Comparison of ENCODE assay signal across 9 cellular contexts in genomic region chr7:30682131-30683083, GRCh38. TPM values are rescaled to one million over a fixed set of nuclear protein-coding genes. Genes with fewer than 3 reads are reported as not detected.
DNase-seq lines count a peak whose midpoint lies in the region; ATAC-seq, FAIRE-seq and TF ChIP-seq lines count a peak whose summit lies in the region.
"Had no signal": no experiment of that assay in that cellular context is flagged by ENCODE, and none has a peak within 500 bp of the region (broad histone marks: within the 10 kb centered on the region; RNA-seq: fewer than 3 reads in every experiment).

Gene CRHR2 (minus strand): TSS chr7:30682456. CDS start chr7:30682280, 176 bp downstream.

- TF ChIP-seq EP300 in GM12878 (IDR thresholded peaks at IDR 0.05; ENCODE audit: borderline replicate concordance in 1 of 2, control insufficient read depth in 1 of 2, low read depth in 2 of 2, low read length in 2 of 2) = no peak
- TF ChIP-seq EP300 in stomach (IDR thresholded peaks at IDR 0.05) = no peak

- ATAC-seq in GM12878 (peak; percentile 31; the same call in 2 of the 3 replicates), right lobe of liver (peak; percentile 28 to 48 (median 45)), GM21717 (IDR thresholded peaks at IDR 0.05; ENCODE audit: unreplicated experiment) (no peak)

- H3K4me1 ChIP-seq in GM12878 (ENCODE audit: control insufficient read depth, insufficient read depth, low read length) (no peaks in the 10 kb centered on the region), right lobe of liver (peaks cover 0 to 10% (median 3%) of the 10 kb centered on the region in 4 donors), stomach (peaks cover 10 to 20% (median 17%) of the 10 kb centered on the region in 4 donors), SJCRH30 (no peaks in the 10 kb centered on the region)

- H3K9me3 ChIP-seq in GM12878 (replicated peaks; ENCODE audit: control insufficient read depth, insufficient read depth, low read length) (no peaks in the 10 kb centered on the region), right lobe of liver (no peaks in the 10 kb centered on the region), stomach (no peaks in the 10 kb centered on the region), SJCRH30 (replicated peaks) (no peaks in the 10 kb centered on the region)

- H3K27ac ChIP-seq in GM12878 (ENCODE audit: control insufficient read depth, insufficient read depth) = no peak within 1 kb of the TSS
- no peak within 1 kb of the TSS for H3K27ac ChIP-seq in right lobe of liver
- no peak within 1 kb of the TSS for H3K27ac ChIP-seq in stomach
- no peak within 1 kb of the TSS for H3K27ac ChIP-seq in SJCRH30

- no peak within 1 kb of the TSS for H3K4me2 ChIP-seq in GM12878 (ENCODE audit: control insufficient read depth, insufficient read depth)

- H3K36me3 ChIP-seq in GM12878 (ENCODE audit: control insufficient read depth in 2 of 2, insufficient read depth in 2 of 2, low read length in 1 of 2) (no peaks in the 10 kb centered on the region), right lobe of liver (no peaks in the 10 kb centered on the region), stomach (no peaks in the 10 kb centered on the region), SJCRH30 (no peaks in the 10 kb centered on the region)

- no TSS peak for BruUV-seq in GM12878 (replicated peaks; lab: Mats Ljungman, UMichigan)

- CTCF ChIA-PET in GM12878 (lab: Yijun Ruan, JAX) = interaction anchor here (0.6 kb wide), 1 partner anchor 52 kb away, joined by 3 read pairs; no protein-coding TSS in a partner anchor

- H4K20me1 ChIP-seq in GM12878 (ENCODE audit: control insufficient read depth, insufficient read depth) = no peaks in the 10 kb centered on the region

- RAD21 ChIA-PET in GM12878 (lab: Charles Lee; ENCODE audit: unreplicated experiment) = no interaction called here

- peaks cover 10 to 24% of the 10 kb centered on the region in 2 experiments for H3K27me3 ChIP-seq in GM12878 (replicated peaks in 1 of 2; ENCODE audit: control insufficient read depth in 2 of 2, insufficient read depth in 2 of 2, low read length in 1 of 2)
- H3K27me3 ChIP-seq in right lobe of liver = peaks cover 0 to 7% of the 10 kb centered on the region in 2 donors
- H3K27me3 ChIP-seq in stomach = peaks cover 11 to 82% (median 50%) of the 10 kb centered on the region in 3 donors
- no peaks in the 10 kb centered on the region for H3K27me3 ChIP-seq in SJCRH30

- peak; percentile 46 for DNase-seq in DMS53 treated with DMSO at 0.1 percent for 48 hours (lab: John Stamatoyannopoulos, UW; ENCODE audit: unreplicated experiment)
- DNase-seq in NCI-H146 (lab: John Stamatoyannopoulos, UW) = peak; percentile 54
- no peak for DNase-seq in GM12878 (ENCODE audit: low read depth, low spot score)
- no peak for DNase-seq in right lobe of liver
- no peak for DNase-seq in stomach
- DNase-seq in RCC 7860 (ENCODE audit: low spot score) = no peak
- no peak for DNase-seq in SJCRH30

- 14% methylated on average over 56 of the region's 76 CpGs for WGBS in GM12878 (ENCODE audit: insufficient coverage, insufficient replicate concordance, low lambda C conversion rate, missing lambda C conversion rate)
- 34% methylated on average over 6 of the region's 76 CpGs for WGBS in right lobe of liver (ENCODE audit: insufficient coverage, low coverage, low lambda C conversion rate, missing lambda C conversion rate)
- WGBS in stomach, 5 donors = 4 to 10% (median 6%) methylated on average over 25 to 76 of the region's 76 CpGs

- POLR2A ChIA-PET in GM12878 (lab: Charles Lee) = no interaction called here

- FAIRE-seq in GM12878 (lab: Jason Lieb, UNC) (no peak), RCC 7860 (lab: Jason Lieb, UNC) (no peak)

- no peak for TF ChIP-seq RAD21 in GM12878 (IDR thresholded peaks at IDR 0.05; ENCODE audit: insufficient read depth, low read depth, low read length)

- TF ChIP-seq POLR2A in GM12878 (IDR thresholded peaks at IDR 0.05; ENCODE audit: low read depth, low read length) (no peak), right lobe of liver (IDR thresholded peaks at IDR 0.05) (no peak), stomach (IDR thresholded peaks at IDR 0.05) (no peak)

- SMC1A ChIA-PET in GM12878 (lab: Charles Lee; ENCODE audit: uncharacterized antibody, unreplicated experiment) = no interaction called here

- intact Hi-C loops in GM12878 (cut with micrococcal nuclease; ENCODE audit: unreplicated experiment) (no loop called here), right lobe of liver (cut with DNase I) (no loop called here), stomach (cut with DNase I; ENCODE audit: low total_unique reads) (no loop called here)

- H3K9ac ChIP-seq in GM12878 (ENCODE audit: control insufficient read depth, insufficient read depth, low read length) = no peak within 1 kb of the TSS

- in situ Hi-C loops in GM12878 (cut with MboI) = no loop called here

- no peak within 1 kb of the TSS for H2AFZ ChIP-seq in GM12878 (ENCODE audit: control insufficient read depth, low read depth, low read length)

- H3K79me2 ChIP-seq in GM12878 (ENCODE audit: control insufficient read depth, insufficient read depth, low read length) = no peaks in the 10 kb centered on the region

- H3K4me3 ChIP-seq in GM12878 = no peak within 1 kb of the TSS
- peak within 1 kb of the TSS; percentile 8 to 37 (median 21) for H3K4me3 ChIP-seq in right lobe of liver
- H3K4me3 ChIP-seq in stomach = peak within 1 kb of the TSS; percentile 44 to 55 (median 48)
- H3K4me3 ChIP-seq in SJCRH30 = no peak within 1 kb of the TSS

- TF ChIP-seq CTCF in GM12878 (IDR thresholded peaks at IDR 0.05 in 2 of 3, conservative IDR thresholded peaks at IDR 0.05 in 1 of 3; ENCODE audit: control insufficient read depth in 2 of 3, extremely low read depth in 1 of 3, insufficient read depth in 1 of 3, low read depth in 3 of 3, low read length in 3 of 3) (no peak), right lobe of liver (IDR thresholded peaks at IDR 0.05) (no peak), stomach (IDR thresholded peaks at IDR 0.05) (peak in 2 of 7 experiments; percentile 20 to 27)

TF ChIP-seq in GM12878, 131 proteins besides CTCF, POLR2A, EP300 and RAD21:
- TF ChIP-seq USF1 (IDR thresholded peaks at IDR 0.05; ENCODE audit: borderline replicate concordance, extremely low read length, insufficient read depth, low read depth, low read length) (no peak), TCF7 (IDR thresholded peaks at IDR 0.05; ENCODE audit: borderline replicate concordance) (no peak)

RNA-seq across cellular contexts. Expression of gene CRHR2, which starts in this region (rescaled TPM):
- not detected in 2 replicates for total RNA-seq in GM12878 (2013; cell fraction: nucleolus; rRNA removed)
- total RNA-seq in GM12878 (2014; rRNA removed) = not detected in 2 replicates
- not detected in 2 replicates for total RNA-seq in GM12878 (2014; rRNA removed; fragmentation: Illumina TruSeq; extraction: Trizol)
- total RNA-seq in GM12878 (2021) = not detected in 2 replicates
- 0.07 TPM for polyA plus RNA-seq in GM12878 (2011; ENCODE audit: low read depth)
- not detected in 2 replicates for polyA plus RNA-seq in GM12878 (2011; rRNA removed)
- not detected in 2 replicates for polyA plus RNA-seq in GM12878 (2011; cell fraction: cytosol; rRNA removed)
- polyA plus RNA-seq in GM12878 (2011; cell fraction: nucleus; rRNA removed) = not detected in 2 replicates
- polyA plus RNA-seq in GM12878 (2012) = 0.08 and 0.19 TPM in 2 replicates
- polyA plus RNA-seq in GM12878 (2014; fragmentation: Illumina TruSeq; extraction: Trizol) = not detected in 2 replicates
- not detected for polyA plus RNA-seq in GM12878 (2014; fragmentation: Nextera tagmentation; extraction: Ambion mirVana)
- not detected in 2 replicates for polyA plus RNA-seq in GM12878 (2014; rRNA removed)
- not detected for polyA plus RNA-seq in GM12878 (2016; fragmentation: Nextera tagmentation; extraction: Ambion mirVana)
- not detected in 2 replicates for polyA minus RNA-seq in GM12878 (2011; rRNA and poly(A)+ RNA removed)
- not detected in 2 replicates for polyA minus RNA-seq in GM12878 (2011; cell fraction: cytosol; rRNA and poly(A)+ RNA removed)
- not detected in 2 replicates for polyA minus RNA-seq in GM12878 (2011; cell fraction: nucleus; rRNA and poly(A)+ RNA removed)
- total RNA-seq in right lobe of liver = not detected
- not detected for total RNA-seq in stomach
- polyA plus RNA-seq in stomach = not detected
- not detected in 2 replicates for total RNA-seq in SJCRH30 (2014; rRNA removed; shearing (Covaris generic))
- total RNA-seq: fibroblast of lung had no signal
- polyA plus RNA-seq: fibroblast of lung had no signal

Comparison
In these comparisons a context has a peak if more than half of its experiments do, and no peak if none do; other contexts are left out.
1. Peak in ATAC-seq in GM12878; RNA of the gene not detected or under 1 TPM.
2. Peak in ATAC-seq and H3K4me3 ChIP-seq in right lobe of liver; RNA of the gene not detected or under 1 TPM.
3. DNase-seq: peak in DMS53 treated with DMSO at 0.1 percent for 48 hours (single experiment) and NCI-H146 (single experiment); none in GM12878 (single experiment), right lobe of liver (0 of 3), stomach (single experiment), RCC 7860 (single experiment) and SJCRH30 (0 of 2).
4. H3K4me3 ChIP-seq: peak in stomach (4 of 4); none in GM12878 (single experiment) and SJCRH30 (single experiment).